Comparison of ENCODE assay signal across 14 cellular contexts in the genomic region with DNA sequence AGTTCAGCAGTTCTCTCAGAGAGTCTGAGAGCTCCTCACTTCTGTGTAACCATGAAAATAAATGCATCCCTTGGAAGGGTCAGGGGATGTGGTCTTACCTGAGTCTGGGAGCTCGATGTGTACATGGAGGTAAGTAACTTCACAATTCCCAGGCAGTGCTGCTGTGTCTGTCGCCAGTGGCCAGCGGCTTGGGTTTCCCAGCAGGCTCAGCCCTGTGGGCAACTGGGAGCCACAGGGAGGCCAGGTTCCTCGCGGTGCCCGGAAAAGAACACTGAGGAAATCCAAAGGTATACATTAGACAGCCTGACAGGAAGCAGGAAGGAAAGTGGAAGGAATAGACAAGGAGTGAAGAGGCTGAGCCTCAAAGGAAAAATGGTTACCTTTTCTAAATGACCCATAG.
A peak's percentile ranks its signal among the peaks of the same experiment; 100 is the strongest.
DNase-seq lines count a peak whose midpoint lies in the region; ATAC-seq, FAIRE-seq and TF ChIP-seq lines count a peak whose summit lies in the region.
"Had no signal": no experiment of that assay in that cellular context is flagged by ENCODE, and none has a peak within 500 bp of the region (broad histone marks: within the 10 kb centered on the region; RNA-seq: fewer than 3 reads in every experiment).

No MANE protein-coding gene starts in this region.

- no peaks in the 10 kb centered on the region for H3K9me3 ChIP-seq in CD4-positive, CD25-positive, alpha-beta regulatory T cell (ENCODE audit: control insufficient read depth in 2 of 2, low read length in 2 of 2)
- H3K9me3 ChIP-seq in uterus = no peaks in the 10 kb centered on the region
- H3K9me3 ChIP-seq in sigmoid colon = no peaks in the 10 kb centered on the region

- H3K4me3 ChIP-seq in CD4-positive, CD25-positive, alpha-beta regulatory T cell (ENCODE audit: low read depth, low read length) = peak overlapping the region; percentile 55
- H3K4me3 ChIP-seq in uterus = no peak overlapping the region
- H3K4me3 ChIP-seq in sigmoid colon = no peak overlapping the region

- 90 to 92% methylated on average over 6 of the region's 6 CpGs for WGBS in sigmoid colon, 2 donors

- no peak for TF ChIP-seq POLR2A in H54 (IDR thresholded peaks at IDR 0.05; ENCODE audit: low read depth, low read length)
- TF ChIP-seq POLR2A in uterus (IDR thresholded peaks at IDR 0.05) = no peak
- TF ChIP-seq POLR2A in sigmoid colon (IDR thresholded peaks at IDR 0.05) = no peak

- peak overlapping the region; percentile 76 for H3K27ac ChIP-seq in CD4-positive, CD25-positive, alpha-beta regulatory T cell (ENCODE audit: insufficient read depth, low read length, poor library complexity, severe bottlenecking)
- H3K27ac ChIP-seq in uterus = no peak overlapping the region
- no peak overlapping the region for H3K27ac ChIP-seq in sigmoid colon

- no peaks in the 10 kb centered on the region for H3K9me3 Mint-ChIP-seq in CD4-positive, CD25-positive, alpha-beta regulatory T cell
- no peaks in the 10 kb centered on the region for H3K9me3 Mint-ChIP-seq in activated naive CD8-positive, alpha-beta T cell treated with anti-CD3 and anti-CD28 coated beads for 36 hours
- H3K9me3 Mint-ChIP-seq in natural killer cell = no peaks in the 10 kb centered on the region

- H3K36me3 Mint-ChIP-seq in CD4-positive, CD25-positive, alpha-beta regulatory T cell = peaks cover 16% of the 10 kb centered on the region
- H3K36me3 Mint-ChIP-seq in activated naive CD8-positive, alpha-beta T cell treated with anti-CD3 and anti-CD28 coated beads for 36 hours = peaks cover 22% of the 10 kb centered on the region
- no peaks in the 10 kb centered on the region for H3K36me3 Mint-ChIP-seq in natural killer cell

- TF ChIP-seq CTCF in natural killer cell (IDR thresholded peaks at IDR 0.05) (no peak), uterus (IDR thresholded peaks at IDR 0.05) (no peak), sigmoid colon (IDR thresholded peaks at IDR 0.05) (no peak)

- peaks cover 33 to 84% (median 65%) of the 10 kb centered on the region in 4 donors for H3K4me1 Mint-ChIP-seq in CD4-positive, CD25-positive, alpha-beta regulatory T cell
- peaks cover 71% of the 10 kb centered on the region for H3K4me1 Mint-ChIP-seq in activated naive CD8-positive, alpha-beta T cell treated with anti-CD3 and anti-CD28 coated beads for 36 hours
- peaks cover 75% of the 10 kb centered on the region in 2 donors for H3K4me1 Mint-ChIP-seq in natural killer cell

- no peaks in the 10 kb centered on the region for H3K27me3 ChIP-seq in CD4-positive, CD25-positive, alpha-beta regulatory T cell (ENCODE audit: control insufficient read depth, insufficient read depth, low read length)
- H3K27me3 ChIP-seq in uterus = no peaks in the 10 kb centered on the region
- no peaks in the 10 kb centered on the region for H3K27me3 ChIP-seq in sigmoid colon

- H3K4me1 ChIP-seq in CD4-positive, CD25-positive, alpha-beta regulatory T cell (ENCODE audit: control insufficient read depth, insufficient read depth, low read length, poor library complexity, severe bottlenecking) = peaks cover 78% of the 10 kb centered on the region
- no peaks in the 10 kb centered on the region for H3K4me1 ChIP-seq in uterus
- H3K4me1 ChIP-seq in sigmoid colon = no peaks in the 10 kb centered on the region

- DNase-seq in CD4-positive, CD25-positive, alpha-beta regulatory T cell = no peak
- DNase-seq in H54 (ENCODE audit: insufficient read length, low spot score) (no peak), natural killer cell (no peak), uterus (no peak), sigmoid colon (no peak)
- DNase-seq in activated naive CD8-positive, alpha-beta T cell treated with anti-CD3 and anti-CD28 coated beads for 36 hours = no peak
- DNase-seq: activated CD4-positive, CD25-positive, alpha-beta regulatory T cell treated with anti-CD3 and anti-CD28 coated beads, Interleukin-2, amount 50 U/mL, for 72 hours; cortex of kidney; mammary epithelial cell; NCI-H187 treated with DMSO at 0.1 percent for 48 hours; NCI-H446 treated with DMSO at 0.1 percent for 48 hours; Right ventricle myocardium superior had no signal

- TF ChIP-seq EP300 in sigmoid colon (IDR thresholded peaks at IDR 0.05) = no peak

- H3K27ac Mint-ChIP-seq in CD4-positive, CD25-positive, alpha-beta regulatory T cell = peak overlapping the region; percentile 91 to 95 (median 94)
- H3K27ac Mint-ChIP-seq in activated naive CD8-positive, alpha-beta T cell treated with anti-CD3 and anti-CD28 coated beads for 36 hours = peak overlapping the region; percentile 73
- H3K27ac Mint-ChIP-seq in natural killer cell = peak overlapping the region; percentile 87 to 97

- intact Hi-C loops in natural killer cell (cut with micrococcal nuclease) = loop anchor here (5.0 kb wide), 2 partner anchors 37 to 123 kb away; partner anchors contain the start of gene CARNMT1
- intact Hi-C loops in uterus (cut with DNase I; ENCODE audit: low total_unique reads) = no loop called here
- intact Hi-C loops in sigmoid colon (cut with DNase I) = no loop called here

- peak; percentile 36 for FAIRE-seq in H54 (lab: Jason Lieb, UNC)
- FAIRE-seq: HepG2 had no signal

- H3K36me3 ChIP-seq in CD4-positive, CD25-positive, alpha-beta regulatory T cell (ENCODE audit: control insufficient read depth, insufficient read depth, low read length) = peaks cover 7% of the 10 kb centered on the region
- no peaks in the 10 kb centered on the region for H3K36me3 ChIP-seq in uterus
- peaks cover 0 to 20% (median 2%) of the 10 kb centered on the region in 4 donors for H3K36me3 ChIP-seq in sigmoid colon

- H3K4me3 Mint-ChIP-seq in CD4-positive, CD25-positive, alpha-beta regulatory T cell = peak overlapping the region; percentile 39 to 87 (median 68)
- no peak overlapping the region for H3K4me3 Mint-ChIP-seq in activated naive CD8-positive, alpha-beta T cell treated with anti-CD3 and anti-CD28 coated beads for 36 hours
- peak overlapping the region; percentile 82 for H3K4me3 Mint-ChIP-seq in natural killer cell

- H3K27me3 Mint-ChIP-seq in CD4-positive, CD25-positive, alpha-beta regulatory T cell = no peaks in the 10 kb centered on the region
- no peaks in the 10 kb centered on the region for H3K27me3 Mint-ChIP-seq in activated naive CD8-positive, alpha-beta T cell treated with anti-CD3 and anti-CD28 coated beads for 36 hours
- no peaks in the 10 kb centered on the region for H3K27me3 Mint-ChIP-seq in natural killer cell (ENCODE audit: low read depth in 2 of 2)

- no peak for ATAC-seq in CD4-positive, CD25-positive, alpha-beta regulatory T cell (ENCODE audit: low read depth in 2 of 2)
- ATAC-seq in natural killer cell (no peak), GM21390 (IDR thresholded peaks at IDR 0.05; ENCODE audit: unreplicated experiment) (no peak)
- ATAC-seq: HepG2 had no signal
